Comparison of ENCODE assay signal across 8 cellular contexts in genomic region chr2:108447947-108448677, GRCh38. TPM values are rescaled to one million over a fixed set of nuclear protein-coding genes. Genes with fewer than 3 reads are reported as not detected.
DNase-seq lines count a peak whose midpoint lies in the region; ATAC-seq, FAIRE-seq and TF ChIP-seq lines count a peak whose summit lies in the region.

No MANE protein-coding gene starts in this region.

- TF ChIP-seq CTCF in OCI-LY7 (conservative IDR thresholded peaks at IDR 0.05; ENCODE audit: low read length) = no peak
- no peak for TF ChIP-seq CTCF in pancreas (IDR thresholded peaks at IDR 0.05)

- H3K36me3 Mint-ChIP-seq in activated CD4-positive, alpha-beta T cell treated with anti-CD3 and anti-CD28 coated beads for 36 hours (ENCODE audit: low read depth) = peaks cover 11% of the 10 kb centered on the region

- peak overlapping the region; percentile 89 for H2AFZ ChIP-seq in OCI-LY7 (ENCODE audit: low read length)

- no peak for ATAC-seq in activated CD4-positive, alpha-beta T cell treated with anti-CD3 and anti-CD28 coated beads for 36 hours
- ATAC-seq in pancreas = peak in 1 of 4 donors; percentile 24
- no peak for ATAC-seq in activated CD4-positive, CD25-positive, alpha-beta regulatory T cell treated with anti-CD3 and anti-CD28 coated beads, Interleukin-2, amount 50 U/mL, for 24 hours

- no peaks in the 10 kb centered on the region for H4K20me1 ChIP-seq in OCI-LY7 (ENCODE audit: insufficient read depth, low read length)

- intact Hi-C loops in activated CD4-positive, alpha-beta T cell treated with anti-CD3 and anti-CD28 coated beads for 36 hours (cut with DNase I, micrococcal nuclease) = loop anchor here (2.0 to 5.0 kb wide), 4 partner anchors 134 to 1164 kb away; partner anchors contain the start of genes CCDC138 (in 1 of the 2), SEPTIN10 (in 1 of the 2) and SOWAHC (in 1 of the 2)
- intact Hi-C loops in OCI-LY7 (cut with micrococcal nuclease; ENCODE audit: unreplicated experiment) = loop anchor here (5.0 kb wide), 2 partner anchors 84 to 134 kb away; partner anchors contain the start of gene LIMS1
- intact Hi-C loops in pancreas (cut with DNase I) = no loop called here

- H3K4me2 ChIP-seq in OCI-LY7 (ENCODE audit: low read length) = peak overlapping the region; percentile 93

- peak overlapping the region; percentile 98 for H3K4me3 Mint-ChIP-seq in activated CD4-positive, alpha-beta T cell treated with anti-CD3 and anti-CD28 coated beads for 36 hours

- no peaks in the 10 kb centered on the region for H3K27me3 ChIP-seq in esophagus (ENCODE audit: control insufficient read depth in 1 of 2, insufficient read depth in 2 of 2, low read length in 2 of 2)
- no peaks in the 10 kb centered on the region for H3K27me3 ChIP-seq in pancreas

- H3K9me2 ChIP-seq in OCI-LY7 (ENCODE audit: insufficient read depth, low read length) = no peaks in the 10 kb centered on the region

- H3K36me3 ChIP-seq in OCI-LY7 (ENCODE audit: insufficient read depth, low read length) (peaks cover 24% of the 10 kb centered on the region), esophagus (ENCODE audit: control insufficient read depth in 2 of 2, insufficient read depth in 2 of 2, low read length in 1 of 2) (no peaks in the 10 kb centered on the region), pancreas (peaks cover 0 to 13% (median 2%) of the 10 kb centered on the region in 3 donors)

- no peaks in the 10 kb centered on the region for H3K9me3 ChIP-seq in OCI-LY7 (ENCODE audit: low read length)
- H3K9me3 ChIP-seq in esophagus (ENCODE audit: control insufficient read depth in 2 of 2, insufficient read depth in 1 of 2, low read depth in 1 of 2, low read length in 1 of 2) = no peaks in the 10 kb centered on the region
- H3K9me3 ChIP-seq in pancreas = no peaks in the 10 kb centered on the region

- CTCF ChIA-PET in activated CD4-positive, alpha-beta T cell treated with anti-CD3 and anti-CD28 coated beads for 36 hours (lab: Charles Lee) = interaction anchor here (0.5 to 1.4 kb wide), 5 partner anchors 16 to 1952 kb away, joined by 3 to 5 read pairs (median 4); no protein-coding TSS in a partner anchor
- CTCF ChIA-PET in OCI-LY7 (lab: Charles Lee; ENCODE audit: unreplicated experiment) = no interaction called here

- peak overlapping the region; percentile 94 for H3K27ac Mint-ChIP-seq in activated CD4-positive, alpha-beta T cell treated with anti-CD3 and anti-CD28 coated beads for 36 hours

- H3K79me2 ChIP-seq in OCI-LY7 (ENCODE audit: insufficient read depth, low read depth, low read length) = peaks cover 16% of the 10 kb centered on the region

- H3K4me1 Mint-ChIP-seq in activated CD4-positive, alpha-beta T cell treated with anti-CD3 and anti-CD28 coated beads for 36 hours = peaks cover 31% of the 10 kb centered on the region

- no peaks in the 10 kb centered on the region for H3K27me3 Mint-ChIP-seq in activated CD4-positive, alpha-beta T cell treated with anti-CD3 and anti-CD28 coated beads for 36 hours

- 45 to 46% methylated on average over 23 of the region's 23 CpGs for WGBS in esophagus, 2 donors
- WGBS in pancreas, 2 donors = 26 to 29% methylated on average over 23 of the region's 23 CpGs

- H3K4me3 ChIP-seq in OCI-LY7 (ENCODE audit: low read depth, low read length, poor library complexity, severe bottlenecking) (peak overlapping the region; percentile 95), esophagus (ENCODE audit: low read depth in 1 of 2, low read length in 2 of 2) (peak overlapping the region; percentile 93 to 100), pancreas (peak overlapping the region; percentile 62 to 97 (median 82))

- POLR2A ChIA-PET in activated CD4-positive, alpha-beta T cell treated with anti-CD3 and anti-CD28 coated beads for 36 hours (lab: Charles Lee) = interaction anchor here (0.9 to 1.1 kb wide), 2 partner anchors 85 to 173 kb away, joined by 3 to 5 read pairs; no protein-coding TSS in a partner anchor
- POLR2A ChIA-PET in OCI-LY7 (lab: Charles Lee) = interaction anchor here (0.6 to 1.1 kb wide), 3 partner anchors 12 to 85 kb away, joined by 4 to 10 read pairs (median 5); no protein-coding TSS in a partner anchor

- no peak for DNase-seq in activated CD4-positive, alpha-beta T cell treated with anti-CD3 and anti-CD28 coated beads for 36 hours
- no peak for DNase-seq in activated CD4-positive, alpha-beta T cell treated with anti-CD3 and anti-CD28 coated beads, Interleukin-2, amount 50 U/mL, for 4 hours
- DNase-seq in OCI-LY7 (ENCODE audit: low spot score) (no peak), pancreas (peak in 1 of 6 donors; percentile 67), RCC 7860 (ENCODE audit: low spot score) (no peak), urothelium cell line (ENCODE audit: low spot score) (no peak)

- H3K4me1 ChIP-seq in OCI-LY7 (ENCODE audit: insufficient read depth, low read length, poor library complexity, severe bottlenecking) (peaks cover 12% of the 10 kb centered on the region), esophagus (ENCODE audit: control insufficient read depth in 2 of 2, insufficient read depth in 2 of 2, low read length in 1 of 2) (peaks cover 0 to 2% of the 10 kb centered on the region in 2 donors), pancreas (peaks cover 0 to 7% (median 3%) of the 10 kb centered on the region in 3 donors)

- FAIRE-seq in pancreas (lab: Jason Lieb, UNC) (no peak), RCC 7860 (lab: Jason Lieb, UNC) (no peak), urothelium cell line (lab: Jason Lieb, UNC) (no peak)

- no peaks in the 10 kb centered on the region for H3K9me3 Mint-ChIP-seq in activated CD4-positive, alpha-beta T cell treated with anti-CD3 and anti-CD28 coated beads for 36 hours (ENCODE audit: low read depth)

- no TSS peak for BruUV-seq in OCI-LY7 (replicated peaks; lab: Mats Ljungman, UMichigan)

- H3K27ac ChIP-seq in OCI-LY7 (ENCODE audit: low read depth, low read length, poor library complexity, severe bottlenecking) (no peak overlapping the region), esophagus (ENCODE audit: low read depth in 2 of 2, low read length in 1 of 2) (peak overlapping the region; percentile 69 to 97), pancreas (peak overlapping the region; percentile 75 to 94 (median 85))

RNA-seq across cellular contexts. Expression of gene GCC2, which starts 0.9 kb away (rescaled TPM):
- total RNA-seq in activated CD4-positive, alpha-beta T cell treated with anti-CD3 and anti-CD28 coated beads for 36 hours = 10 to 100 TPM; 47.8 to 51.3 TPM
- 19.7 and 28.2 TPM in 2 replicates for total RNA-seq in OCI-LY7 (2014; rRNA removed; shearing (Covaris generic))
- total RNA-seq in OCI-LY7 (2022) (43.9 and 51.1 TPM in 2 replicates), pancreas (10 to 100 TPM; 18.6 to 36.0 (median 22.5) TPM)
- polyA plus RNA-seq in esophagus (1 to 10 TPM; 5.3 to 6.2 TPM), pancreas (10 to 100 TPM in 1 of 2 donors, 1 to 10 TPM in 1; 8.7 to 11.7 TPM)

Comparison
In these comparisons a context has a peak if more than half of its experiments do, and no peak if none do; other contexts are left out.
1. intact Hi-C loops: an anchor here in activated CD4-positive, alpha-beta T cell treated with anti-CD3 and anti-CD28 coated beads for 36 hours (2.0 to 5.0 kb wide) and OCI-LY7 (5.0 kb wide); none called in pancreas.